In the genomic region with DNA sequence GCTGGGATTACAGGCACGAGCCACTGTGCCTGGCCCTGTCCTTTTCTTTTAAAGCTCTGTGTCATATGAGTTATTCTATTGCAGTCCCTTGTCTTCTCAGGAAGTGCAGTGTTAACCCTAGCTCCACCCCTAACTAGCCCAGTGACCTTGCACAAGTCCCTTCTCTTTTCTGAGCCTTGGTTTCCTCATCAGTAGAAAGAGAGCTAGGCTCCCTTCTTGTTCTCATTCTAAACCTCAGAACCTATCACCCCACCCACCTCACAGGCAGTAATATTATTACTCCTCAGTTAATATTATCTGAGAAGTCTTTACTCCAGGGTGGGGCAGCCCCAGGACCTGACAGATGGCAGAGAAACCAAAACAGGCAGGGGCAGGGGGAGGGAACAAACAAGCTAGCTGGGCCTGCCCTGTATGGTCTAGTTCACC, we compare ENCODE assay signal across 8 cellular contexts. TPM values are rescaled to one million over a fixed set of nuclear protein-coding genes. Genes with fewer than 3 reads are reported as not detected.
DNase-seq lines count a peak whose midpoint lies in the region; ATAC-seq and TF ChIP-seq lines count a peak whose summit lies in the region.

No MANE protein-coding gene starts in this region.

- no peak for TF ChIP-seq CTCF in thyroid gland (IDR thresholded peaks at IDR 0.05)

- peak overlapping the region; percentile 96 for H3K27ac Mint-ChIP-seq in stimulated activated naive CD8-positive, alpha-beta T cell treated with anti-CD3 and anti-CD28 coated beads, Interleukin-15, Interleukin-2, amounts not matched to agents 100 ng/mL and 50 ng/mL, for 24 hours

- H3K4me3 Mint-ChIP-seq in stimulated activated naive CD8-positive, alpha-beta T cell treated with anti-CD3 and anti-CD28 coated beads, Interleukin-15, Interleukin-2, amounts not matched to agents 100 ng/mL and 50 ng/mL, for 24 hours: peak overlapping the region; percentile 78

- H3K36me3 Mint-ChIP-seq in stimulated activated naive CD8-positive, alpha-beta T cell treated with anti-CD3 and anti-CD28 coated beads, Interleukin-15, Interleukin-2, amounts not matched to agents 100 ng/mL and 50 ng/mL, for 24 hours (ENCODE audit: low read depth): peaks cover 41% of the 10 kb centered on the region

- TF ChIP-seq POLR2A in thyroid gland (IDR thresholded peaks at IDR 0.05): no peak

- peaks cover 6 to 17% of the 10 kb centered on the region in 2 donors for H3K4me1 ChIP-seq in thyroid gland

- H3K4me3 ChIP-seq in thyroid gland (replicated peaks in 1 of 3): no peak overlapping the region

- no peaks in the 10 kb centered on the region for H3K27me3 Mint-ChIP-seq in stimulated activated naive CD8-positive, alpha-beta T cell treated with anti-CD3 and anti-CD28 coated beads, Interleukin-15, Interleukin-2, amounts not matched to agents 100 ng/mL and 50 ng/mL, for 24 hours

- intact Hi-C loops in thyroid gland (cut with DNase I): no loop called here

- peaks cover 94% of the 10 kb centered on the region for H3K4me1 Mint-ChIP-seq in stimulated activated naive CD8-positive, alpha-beta T cell treated with anti-CD3 and anti-CD28 coated beads, Interleukin-15, Interleukin-2, amounts not matched to agents 100 ng/mL and 50 ng/mL, for 24 hours (ENCODE audit: low read depth)

- H3K27ac ChIP-seq in thyroid gland: no peak overlapping the region

- ATAC-seq in HG02973 (IDR thresholded peaks at IDR 0.05; ENCODE audit: unreplicated experiment) (peak; percentile 49), SK-N-SH treated with all-trans-retinoic acid at 6 μM for 48 hours (no peak)

- H3K36me3 ChIP-seq in thyroid gland: no peaks in the 10 kb centered on the region

- no peaks in the 10 kb centered on the region for H3K9me3 Mint-ChIP-seq in stimulated activated naive CD8-positive, alpha-beta T cell treated with anti-CD3 and anti-CD28 coated beads, Interleukin-15, Interleukin-2, amounts not matched to agents 100 ng/mL and 50 ng/mL, for 24 hours

- WGBS in thyroid gland, 2 donors: 72 to 86% methylated on average over 1 of the region's 1 CpG

- H3K27me3 ChIP-seq in thyroid gland: no peaks in the 10 kb centered on the region

- H3K9me3 ChIP-seq in thyroid gland: no peaks in the 10 kb centered on the region

- DNase-seq in activated naive CD4-positive, alpha-beta T cell treated with Interleukin-2 at 50 U/mL for 16 hours: peak; percentile 32
- DNase-seq in activated naive CD4-positive, alpha-beta T cell treated with anti-CD3 and anti-CD28 coated beads, Interleukin-2, amount 50 U/mL, for 16 hours: no peak
- DNase-seq in SIG-M5 (lab: John Stamatoyannopoulos, UW) (peak; percentile 78), COLO829 (ENCODE audit: low spot score) (no peak), thyroid gland (no peak)

TF ChIP-seq in SK-N-SH treated with all-trans-retinoic acid at 6 μM for 48 hours, 23 proteins besides CTCF, POLR2A, EP300 and RAD21:
- TF ChIP-seq, protein P1, sequence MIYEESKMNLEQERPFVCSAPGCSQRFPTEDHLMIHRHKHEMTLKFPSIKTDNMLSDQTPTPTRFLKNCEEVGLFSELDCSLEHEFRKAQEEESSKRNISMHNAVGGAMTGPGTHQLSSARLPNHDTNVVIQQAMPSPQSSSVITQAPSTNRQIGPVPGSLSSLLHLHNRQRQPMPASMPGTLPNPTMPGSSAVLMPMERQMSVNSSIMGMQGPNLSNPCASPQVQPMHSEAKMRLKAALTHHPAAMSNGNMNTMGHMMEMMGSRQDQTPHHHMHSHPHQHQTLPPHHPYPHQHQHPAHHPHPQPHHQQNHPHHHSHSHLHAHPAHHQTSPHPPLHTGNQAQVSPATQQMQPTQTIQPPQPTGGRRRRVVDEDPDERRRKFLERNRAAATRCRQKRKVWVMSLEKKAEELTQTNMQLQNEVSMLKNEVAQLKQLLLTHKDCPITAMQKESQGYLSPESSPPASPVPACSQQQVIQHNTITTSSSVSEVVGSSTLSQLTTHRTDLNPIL (CRISPR knock-in tag; IDR thresholded peaks at IDR 0.05; ENCODE audit: low read depth): no peak
- TF ChIP-seq ZNF565 (CRISPR knock-in tag; conservative IDR thresholded peaks at IDR 0.05; ENCODE audit: low read depth) (no peak), TSHZ2 (CRISPR knock-in tag; IDR thresholded peaks at IDR 0.05) (no peak), ZNF8 (CRISPR knock-in tag; IDR thresholded peaks at IDR 0.05) (no peak), ARNTL (CRISPR knock-in tag; IDR thresholded peaks at IDR 0.05; ENCODE audit: borderline replicate concordance, low read depth) (no peak), RARB (CRISPR knock-in tag; IDR thresholded peaks at IDR 0.05) (no peak), ZC3H10 (CRISPR knock-in tag; IDR thresholded peaks at IDR 0.05) (no peak), PATZ1 (CRISPR knock-in tag; IDR thresholded peaks at IDR 0.05; ENCODE audit: borderline replicate concordance) (no peak)
- TF ChIP-seq, protein P2, sequence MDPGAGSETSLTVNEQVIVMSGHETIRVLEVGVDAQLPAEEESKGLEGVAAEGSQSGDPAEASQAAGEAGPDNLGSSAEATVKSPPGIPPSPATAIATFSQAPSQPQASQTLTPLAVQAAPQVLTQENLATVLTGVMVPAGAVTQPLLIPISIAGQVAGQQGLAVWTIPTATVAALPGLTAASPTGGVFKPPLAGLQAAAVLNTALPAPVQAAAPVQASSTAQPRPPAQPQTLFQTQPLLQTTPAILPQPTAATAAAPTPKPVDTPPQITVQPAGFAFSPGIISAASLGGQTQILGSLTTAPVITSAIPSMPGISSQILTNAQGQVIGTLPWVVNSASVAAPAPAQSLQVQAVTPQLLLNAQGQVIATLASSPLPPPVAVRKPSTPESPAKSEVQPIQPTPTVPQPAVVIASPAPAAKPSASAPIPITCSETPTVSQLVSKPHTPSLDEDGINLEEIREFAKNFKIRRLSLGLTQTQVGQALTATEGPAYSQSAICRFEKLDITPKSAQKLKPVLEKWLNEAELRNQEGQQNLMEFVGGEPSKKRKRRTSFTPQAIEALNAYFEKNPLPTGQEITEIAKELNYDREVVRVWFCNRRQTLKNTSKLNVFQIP (CRISPR knock-in tag; IDR thresholded peaks at IDR 0.05; ENCODE audit: borderline replicate concordance, low read depth): no peak

RNA-seq across cellular contexts. Expression of gene CYFIP2, which starts 7.2 kb away (rescaled TPM):
- 10 to 100 TPM; 18.3 to 73.5 (median 34.6) TPM for total RNA-seq in thyroid gland

Comparison
In these comparisons a context has a peak if more than half of its experiments do, and no peak if none do; other contexts are left out.
1. DNase-seq: peak in activated naive CD4-positive, alpha-beta T cell treated with Interleukin-2 at 50 U/mL for 16 hours (single experiment) and SIG-M5 (single experiment); none in activated naive CD4-positive, alpha-beta T cell treated with anti-CD3 and anti-CD28 coated beads, Interleukin-2, amount 50 U/mL, for 16 hours (single experiment), COLO829 (single experiment) and thyroid gland (0 of 2).